10 cellular contexts compared by ENCODE assay signal in genomic region chr1:227363825-227364224, GRCh38.
"Had no signal": no experiment of that assay in that cellular context is flagged by ENCODE, and none has a peak within 500 bp of the region (broad histone marks: within the 10 kb centered on the region; RNA-seq: fewer than 3 reads in every experiment).

No MANE protein-coding gene starts in this region.

- ATAC-seq: HCT116 had no signal

- H3K9me3 Mint-ChIP-seq: H9, HFFc6 had no signal

- FAIRE-seq: H1, H54 had no signal

- H3K4me3 Mint-ChIP-seq: H9, HFFc6 had no signal

- H2AFZ ChIP-seq: GM23248 had no signal

- H3K9ac ChIP-seq: GM23248 had no signal

- H3K27ac Mint-ChIP-seq: H9, HFFc6 had no signal

- H3K4me3 ChIP-seq: GM23248, HAP-1 had no signal

- DNase-seq: GM23248, GOT3, H7, H9, HCEC 1CT, HFFc6 had no signal

- H3K27ac ChIP-seq: GM23248 had no signal

- H3K4me1 ChIP-seq: HAP-1 had no signal

- H3K9me3 ChIP-seq: HAP-1 had no signal

- H3K36me3 ChIP-seq: HAP-1 had no signal
